In the genomic region with DNA sequence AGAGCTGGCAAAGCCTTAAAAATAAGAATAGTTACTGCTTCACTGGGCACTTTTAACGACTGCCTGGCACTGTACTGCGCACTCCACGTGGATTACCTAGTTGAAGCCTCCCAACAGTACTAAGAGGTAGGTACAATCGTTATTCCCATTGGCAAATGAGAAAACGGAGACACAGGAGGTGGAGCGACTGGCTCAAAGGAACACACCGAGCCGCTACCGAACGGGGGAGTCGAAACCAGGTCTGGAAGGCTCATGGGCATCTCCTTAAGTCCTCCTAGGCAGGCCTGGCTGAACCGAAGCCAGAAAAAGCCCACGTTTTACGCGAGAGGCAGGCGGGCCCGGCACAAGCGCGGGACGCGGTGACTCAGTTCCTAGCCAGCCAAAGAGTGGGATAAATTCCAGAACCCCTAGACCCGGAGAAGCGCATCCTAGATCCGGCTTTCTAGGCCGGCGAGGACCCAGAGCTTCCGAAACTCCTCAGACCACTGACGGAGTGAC, we compare ENCODE assay signal across 8 cellular contexts. TPM values are rescaled to one million over a fixed set of nuclear protein-coding genes. Genes with fewer than 3 reads are reported as not detected.
DNase-seq lines count a peak whose midpoint lies in the region; ATAC-seq and TF ChIP-seq lines count a peak whose summit lies in the region.

No MANE protein-coding gene starts in this region.

- peak overlapping the region; percentile 98 for H3K27ac Mint-ChIP-seq in activated T-helper 17 cell treated with anti-CD3 and anti-CD28 coated beads, Interleukin-2, amount 50 U/mL, for 72 hours
- peak overlapping the region; percentile 91 for H3K27ac Mint-ChIP-seq in nephron progenitor cell

- no peaks in the 10 kb centered on the region for H3K9me3 Mint-ChIP-seq in activated T-helper 17 cell treated with anti-CD3 and anti-CD28 coated beads, Interleukin-2, amount 50 U/mL, for 72 hours
- peaks cover 1% of the 10 kb centered on the region for H3K9me3 Mint-ChIP-seq in nephron progenitor cell

- ATAC-seq in GM18909 (IDR thresholded peaks at IDR 0.05; ENCODE audit: poor library complexity, unreplicated experiment) = peak; percentile 4
- ATAC-seq in activated T-helper 17 cell treated with anti-CD3 and anti-CD28 coated beads, Interleukin-2, amount 50 U/mL, for 72 hours (replicated peaks) = peak; percentile 31
- no peak for ATAC-seq in GM21737 (IDR thresholded peaks at IDR 0.05; ENCODE audit: unreplicated experiment)

- TF ChIP-seq CTCF in AG10803 (conservative IDR thresholded peaks at IDR 0.05; ENCODE audit: low read length) = no peak
- no peak for TF ChIP-seq CTCF in fibroblast of mammary gland (conservative IDR thresholded peaks at IDR 0.05; ENCODE audit: control insufficient read depth, insufficient read depth, low read depth, low read length)
- TF ChIP-seq CTCF in nephron progenitor cell (IDR thresholded peaks at IDR 0.05) = no peak

- H3K36me3 ChIP-seq in urinary bladder (ENCODE audit: insufficient read depth) = no peaks in the 10 kb centered on the region

- peak overlapping the region; percentile 94 for H3K4me3 Mint-ChIP-seq in activated T-helper 17 cell treated with anti-CD3 and anti-CD28 coated beads, Interleukin-2, amount 50 U/mL, for 72 hours
- peak overlapping the region; percentile 96 for H3K4me3 Mint-ChIP-seq in nephron progenitor cell

- peak; percentile 82 for DNase-seq in AG10803 (ENCODE audit: low read depth)
- DNase-seq in NCI-H2107 treated with DMSO at 0.1 percent for 48 hours (lab: John Stamatoyannopoulos, UW; ENCODE audit: unreplicated experiment) = peak; percentile 38
- DNase-seq in fibroblast of mammary gland (ENCODE audit: low read depth) = peak; percentile 93
- peak; percentile 32 for DNase-seq in nephron progenitor cell

- no peaks in the 10 kb centered on the region for H3K27me3 Mint-ChIP-seq in activated T-helper 17 cell treated with anti-CD3 and anti-CD28 coated beads, Interleukin-2, amount 50 U/mL, for 72 hours
- no peaks in the 10 kb centered on the region for H3K27me3 Mint-ChIP-seq in nephron progenitor cell (ENCODE audit: low read depth, poor library complexity)

- WGBS in urinary bladder = under 1% methylated on average over 28 of the region's 28 CpGs

- H3K27ac ChIP-seq in urinary bladder (ENCODE audit: low read depth) = peak overlapping the region; percentile 95

- peaks cover 90% of the 10 kb centered on the region for H3K36me3 Mint-ChIP-seq in activated T-helper 17 cell treated with anti-CD3 and anti-CD28 coated beads, Interleukin-2, amount 50 U/mL, for 72 hours (ENCODE audit: low read depth)
- H3K36me3 Mint-ChIP-seq in nephron progenitor cell (ENCODE audit: low read depth) = peaks cover 37% of the 10 kb centered on the region

- peak overlapping the region; percentile 100 for H3K4me3 ChIP-seq in AG10803 (ENCODE audit: low read length)
- H3K4me3 ChIP-seq in fibroblast of mammary gland (ENCODE audit: control insufficient read depth, low read depth, low read length) = peak overlapping the region; percentile 98
- H3K4me3 ChIP-seq in urinary bladder (ENCODE audit: low read depth, low read length) = peak overlapping the region; percentile 90

- H3K4me1 Mint-ChIP-seq in activated T-helper 17 cell treated with anti-CD3 and anti-CD28 coated beads, Interleukin-2, amount 50 U/mL, for 72 hours = peaks cover 28% of the 10 kb centered on the region
- peaks cover 38% of the 10 kb centered on the region for H3K4me1 Mint-ChIP-seq in nephron progenitor cell

- peaks cover 1% of the 10 kb centered on the region for H3K4me1 ChIP-seq in urinary bladder (ENCODE audit: insufficient read depth)

RNA-seq across cellular contexts. Expression of a gene that starts 0.5 kb away (rescaled TPM):
- total RNA-seq in activated T-helper 17 cell treated with anti-CD3 and anti-CD28 coated beads, Interleukin-2, amount 50 U/mL, for 72 hours = 100 to 1,000 TPM in 1 of 2 donors, 10 to 100 TPM in 1; 73.7 to 129 TPM
- total RNA-seq in urinary bladder = 11.4 TPM
- 215 TPM for polyA plus RNA-seq in urinary bladder

RNA-seq across cellular contexts. Expression of a gene that starts 0.9 kb away (rescaled TPM):
- 100 to 1,000 TPM in 1 of 2 donors, 10 to 100 TPM in 1; 96.1 to 138 TPM for total RNA-seq in activated T-helper 17 cell treated with anti-CD3 and anti-CD28 coated beads, Interleukin-2, amount 50 U/mL, for 72 hours
- 43.8 TPM for total RNA-seq in urinary bladder
- polyA plus RNA-seq in urinary bladder = 84.2 TPM

RNA-seq across cellular contexts. Expression of a gene that starts 30.7 kb away (rescaled TPM):
- 1 to 10 TPM; 4.3 to 5.4 TPM for total RNA-seq in activated T-helper 17 cell treated with anti-CD3 and anti-CD28 coated beads, Interleukin-2, amount 50 U/mL, for 72 hours
- total RNA-seq in urinary bladder = 4.3 TPM
- 5.8 TPM for polyA plus RNA-seq in urinary bladder

RNA-seq across cellular contexts. Expression of a gene that starts 30.8 kb away (rescaled TPM):
- 10 to 100 TPM; 36.8 to 38.9 TPM for total RNA-seq in activated T-helper 17 cell treated with anti-CD3 and anti-CD28 coated beads, Interleukin-2, amount 50 U/mL, for 72 hours
- 15.6 TPM for total RNA-seq in urinary bladder
- 26.4 TPM for polyA plus RNA-seq in urinary bladder

RNA-seq across cellular contexts. Expression of a gene that starts 33.4 kb away (rescaled TPM):
- 100 to 1,000 TPM; 223 to 410 TPM for total RNA-seq in activated T-helper 17 cell treated with anti-CD3 and anti-CD28 coated beads, Interleukin-2, amount 50 U/mL, for 72 hours
- 84.4 TPM for total RNA-seq in urinary bladder
- polyA plus RNA-seq in urinary bladder = 184 TPM

Comparison
In these comparisons a context has a peak if more than half of its experiments do, and no peak if none do; other contexts are left out.
1. DNase-seq: peak in every context shown above with its lines; median percentile 93 in fibroblast of mammary gland; 82 in AG10803; 38 in NCI-H2107 treated with DMSO at 0.1 percent for 48 hours; 32 in nephron progenitor cell.